11 cellular contexts compared by ENCODE assay signal in genomic region chr14:74583689-74584434, GRCh38. TPM values are rescaled to one million over a fixed set of nuclear protein-coding genes. Genes with fewer than 3 reads are reported as not detected.
DNase-seq lines count a peak whose midpoint lies in the region; ATAC-seq, FAIRE-seq and TF ChIP-seq lines count a peak whose summit lies in the region.
"Had no signal": no experiment of that assay in that cellular context is flagged by ENCODE, and none has a peak within 500 bp of the region (broad histone marks: within the 10 kb centered on the region; RNA-seq: fewer than 3 reads in every experiment).

No MANE protein-coding gene starts in this region.

- no peaks in the 10 kb centered on the region for H3K36me3 ChIP-seq in Karpas-422 (ENCODE audit: insufficient read depth, low read length)

- H3K36me3 Mint-ChIP-seq in MCF 10A (ENCODE audit: insufficient read depth, unreplicated experiment) (no peaks in the 10 kb centered on the region), mesothelial cell of epicardium (no peaks in the 10 kb centered on the region)

- H2AFZ ChIP-seq in Karpas-422 (ENCODE audit: low read length), result no peak overlapping the region

- WGBS in A549 (ENCODE audit: missing lambda C conversion rate), result 52% methylated on average over 6 of the region's 6 CpGs

- CTCF ChIA-PET in A549 (lab: Yijun Ruan, JAX), result interaction anchor here (0.7 to 13.9 kb wide), 6 partner anchors 9 to 202 kb away, joined by 3 to 120 read pairs (median 4); partner anchors contain the start of gene LTBP2
- CTCF ChIA-PET in MCF 10A (lab: Yijun Ruan, JAX), result interaction anchor here (0.6 to 2.6 kb wide), 8 partner anchors 10 to 217 kb away, joined by 3 to 19 read pairs (median 4); partner anchors contain the start of gene LTBP2

- H3K4me1 ChIP-seq in A549, result peaks cover 54% of the 10 kb centered on the region
- H3K4me1 ChIP-seq in Karpas-422 (ENCODE audit: low read length), result no peaks in the 10 kb centered on the region

- H3K27ac Mint-ChIP-seq in MCF 10A (ENCODE audit: low read depth, unreplicated experiment) (no peak overlapping the region), mesothelial cell of epicardium (peak overlapping the region; percentile 16)

- TF ChIP-seq POLR2A in A549 (IDR thresholded peaks at IDR 0.05; ENCODE audit: low read length), result no peak

- H3K4me3 Mint-ChIP-seq in MCF 10A (ENCODE audit: unreplicated experiment) (no peak overlapping the region), mesothelial cell of epicardium (no peak overlapping the region)
- H3K4me3 Mint-ChIP-seq: neural crest cell had no signal

- no peaks in the 10 kb centered on the region for H3K9me2 ChIP-seq in Karpas-422 (replicated peaks; ENCODE audit: insufficient read depth, low read length)

- H3K9me3 ChIP-seq in A549, result no peaks in the 10 kb centered on the region
- no peaks in the 10 kb centered on the region for H3K9me3 ChIP-seq in Karpas-422 (ENCODE audit: low read length)

- H3K4me1 Mint-ChIP-seq in MCF 10A (ENCODE audit: insufficient read depth, unreplicated experiment), result peaks cover 43% of the 10 kb centered on the region
- H3K4me1 Mint-ChIP-seq in mesothelial cell of epicardium, result peaks cover 13% of the 10 kb centered on the region
- H3K4me1 Mint-ChIP-seq: neural crest cell had no signal

- FAIRE-seq in A549 (lab: Jason Lieb, UNC), result peak; percentile 61

- H3K27me3 Mint-ChIP-seq in MCF 10A (ENCODE audit: insufficient read depth, unreplicated experiment) (no peaks in the 10 kb centered on the region), mesothelial cell of epicardium (ENCODE audit: low read depth) (no peaks in the 10 kb centered on the region)

- H3K27me3 ChIP-seq in Karpas-422 (ENCODE audit: low read length), result no peaks in the 10 kb centered on the region

- TF ChIP-seq RAD21 in A549 (conservative IDR thresholded peaks at IDR 0.05 in 1 of 2, IDR thresholded peaks at IDR 0.05 in 1 of 2), result no peak

- H3K4me2 ChIP-seq in A549, result peak overlapping the region; percentile 34
- no peak overlapping the region for H3K4me2 ChIP-seq in Karpas-422 (ENCODE audit: low read depth, low read length, poor library complexity, severe bottlenecking)

- H3K9ac ChIP-seq in Karpas-422 (ENCODE audit: low read length), result no peak overlapping the region

- H3K4me3 ChIP-seq in A549 (no peak overlapping the region), Karpas-422 (ENCODE audit: low read length) (no peak overlapping the region)

- no TSS peak for BruUV-seq in MCF 10A (replicated peaks; lab: Mats Ljungman, UMichigan)

- no peaks in the 10 kb centered on the region for H4K20me1 ChIP-seq in Karpas-422 (ENCODE audit: insufficient read depth, low read depth, low read length)

- H3K27ac ChIP-seq in A549 (peak overlapping the region; percentile 83 to 95; a peak in 5 of 6 replicates), Karpas-422 (ENCODE audit: low read length) (no peak overlapping the region)

- H3K9me3 Mint-ChIP-seq in MCF 10A (ENCODE audit: unreplicated experiment) (no peaks in the 10 kb centered on the region), mesothelial cell of epicardium (no peaks in the 10 kb centered on the region)
- H3K9me3 Mint-ChIP-seq: neural crest cell had no signal

- TF ChIP-seq EP300 in A549 (IDR thresholded peaks at IDR 0.05), result peak in 1 of 2 experiments; percentile 54; a peak in 1 of 5 replicates

- TF ChIP-seq CTCF in A549 (IDR thresholded peaks at IDR 0.05) (no peak), MCF 10A (IDR thresholded peaks at IDR 0.05; ENCODE audit: unreplicated experiment) (no peak), mesothelial cell of epicardium (IDR thresholded peaks at IDR 0.05; ENCODE audit: unreplicated experiment) (no peak)

- H3K79me2 ChIP-seq in Karpas-422 (ENCODE audit: low read length), result no peaks in the 10 kb centered on the region

- DNase-seq in A549 (ENCODE audit: low read depth in 1 of 2, low spot score in 1 of 2), result peak; percentile 81 to 84
- peak; percentile 96 for DNase-seq in HPDE6-E6E7 (ENCODE audit: extremely low spot score)
- DNase-seq in MCF 10A (ENCODE audit: unreplicated experiment), result peak; percentile 84
- no peak for DNase-seq in mesothelial cell of epicardium (ENCODE audit: low spot score in 2 of 2, unreplicated experiment in 2 of 2)
- DNase-seq in central memory CD4-positive, alpha-beta T cell, result no peak
- no peak for DNase-seq in Karpas-422
- DNase-seq: activated effector memory CD4-positive, alpha-beta T cell treated with Interleukin-2 at 50 U/mL for 16 hours; Calu3 had no signal

- POLR2A ChIA-PET in A549 (lab: Yijun Ruan, JAX) (interaction anchor here (0.5 to 1.6 kb wide), 4 partner anchors 12 to 81 kb away, joined by 4 to 10 read pairs (median 8); no protein-coding TSS in a partner anchor), MCF 10A (lab: Yijun Ruan, JAX) (interaction anchor here (0.6 to 5.6 kb wide), 7 partner anchors 9 to 31 kb away, joined by 3 to 56 read pairs (median 3); no protein-coding TSS in a partner anchor)

- peak; percentile 78 to 81 for ATAC-seq in A549
- ATAC-seq in GM19467 (IDR thresholded peaks at IDR 0.05; ENCODE audit: unreplicated experiment), result no peak
- ATAC-seq in HG02588 (IDR thresholded peaks at IDR 0.05; ENCODE audit: unreplicated experiment), result no peak

- intact Hi-C loops in MCF 10A (cut with micrococcal nuclease), result no loop called here

TF ChIP-seq in A549, 52 proteins besides CTCF, POLR2A, EP300 and RAD21:
- TF ChIP-seq, protein P1, sequence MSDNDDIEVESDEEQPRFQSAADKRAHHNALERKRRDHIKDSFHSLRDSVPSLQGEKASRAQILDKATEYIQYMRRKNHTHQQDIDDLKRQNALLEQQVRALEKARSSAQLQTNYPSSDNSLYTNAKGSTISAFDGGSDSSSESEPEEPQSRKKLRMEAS (IDR thresholded peaks at IDR 0.05), result peak; percentile 28; the same call in 1 of the 2 replicates
- TF ChIP-seq ATOH8 (CRISPR knock-in tag; IDR thresholded peaks at IDR 0.05; ENCODE audit: low read depth) (peak; percentile 13; the same call in 1 of the 2 replicates), MAFK (IDR thresholded peaks at IDR 0.05; ENCODE audit: partially characterized antibody) (peak; percentile 52), JUN (IDR thresholded peaks at IDR 0.05) (no peak; a peak in 2 of 5 replicates), FOSL2 (IDR thresholded peaks at IDR 0.05) (no peak), FOSL2 (CRISPR knock-in tag; IDR thresholded peaks at IDR 0.05) (peak; percentile 44), TP53 (CRISPR knock-in tag; IDR thresholded peaks at IDR 0.05) (no peak)

RNA-seq across cellular contexts. Expression of gene LTBP2, which starts 28.2 kb away (rescaled TPM):
- 4.9 and 6.3 TPM in 2 replicates for polyA plus RNA-seq in A549 (2011; rRNA removed)
- 3.3 and 5.0 TPM in 2 replicates for polyA plus RNA-seq in A549 (2012; cell fraction: cytosol; rRNA removed)
- polyA plus RNA-seq in A549 (2012; cell fraction: nucleus; rRNA removed), result 21.8 and 25.3 TPM in 2 replicates
- polyA plus RNA-seq in A549 (2017; fragmentation: RNase III; extraction: RNeasy Plus Mini Kit Qiagen cat#74134 plus additional on column Dnase treatment), result 9.9 to 17.1 TPM (median 14.4 TPM) in 3 replicates
- polyA minus RNA-seq in A549 (2011; rRNA and poly(A)+ RNA removed), result 9.0 and 9.7 TPM in 2 replicates
- 9.1 and 16.8 TPM in 2 replicates for total RNA-seq in MCF 10A (2022)
- 2.9 to 3.4 TPM (median 3.4 TPM) in 3 replicates for total RNA-seq in mesothelial cell of epicardium
- total RNA-seq in Karpas-422 (2014; rRNA removed; shearing (Covaris generic); ENCODE audit: low replicate concordance), result 0.04 TPM in 1 of 2 replicates, not detected in the other

Comparison
In these comparisons a context has a peak if more than half of its experiments do, and no peak if none do; other contexts are left out.
1. ATAC-seq: peak in A549 (2 of 2); none in GM19467 (single experiment) and HG02588 (single experiment).
2. DNase-seq: peak in A549 (2 of 2), HPDE6-E6E7 (single experiment) and MCF 10A (single experiment); none in mesothelial cell of epicardium (0 of 2), central memory CD4-positive, alpha-beta T cell (single experiment) and Karpas-422 (single experiment).